8 cellular contexts compared by ENCODE assay signal in the genomic region with DNA sequence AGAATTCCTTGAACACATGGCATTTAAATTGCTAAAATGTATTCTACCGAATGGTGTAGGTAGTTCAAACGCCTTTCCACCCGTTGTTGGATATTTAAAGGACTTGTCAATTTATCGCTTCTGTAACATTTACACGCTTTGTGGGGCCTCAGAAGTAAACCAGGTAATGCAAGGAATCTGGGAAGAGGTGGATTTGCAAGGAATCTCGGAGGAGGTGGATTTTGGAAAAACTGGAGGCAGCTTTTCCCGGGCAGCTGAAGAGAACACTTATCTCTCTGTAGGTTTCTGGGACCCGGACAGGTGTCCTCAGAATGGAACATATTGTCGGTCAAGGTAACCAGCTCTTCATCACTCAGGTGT. TPM values are rescaled to one million over a fixed set of nuclear protein-coding genes. Genes with fewer than 3 reads are reported as not detected.
DNase-seq lines count a peak whose midpoint lies in the region; ATAC-seq and TF ChIP-seq lines count a peak whose summit lies in the region.

No MANE protein-coding gene starts in this region.

- peaks cover 26% of the 10 kb centered on the region; the same call in 1 of the 2 replicates for H4K20me1 ChIP-seq in DND-41 (ENCODE audit: insufficient read depth, low read length)

- no peak for TF ChIP-seq POLR2A in esophagus muscularis mucosa (IDR thresholded peaks at IDR 0.05; ENCODE audit: low read depth)

- peaks cover 41% of the 10 kb centered on the region for H3K79me2 ChIP-seq in DND-41 (ENCODE audit: insufficient read depth, low read length)

- H3K4me1 ChIP-seq in DND-41 (ENCODE audit: insufficient read depth, low read length) (peaks cover 41% of the 10 kb centered on the region), RWPE2 (ENCODE audit: insufficient read depth, poor library complexity, severe bottlenecking) (peaks cover 30% of the 10 kb centered on the region), esophagus muscularis mucosa (peaks cover 12 to 40% (median 30%) of the 10 kb centered on the region in 4 donors), psoas muscle (peaks cover 27% of the 10 kb centered on the region), aorta (ENCODE audit: control insufficient read depth in 1 of 2, insufficient read depth in 2 of 2, low read length in 2 of 2) (no peaks in the 10 kb centered on the region)

- no peaks in the 10 kb centered on the region for H3K27me3 ChIP-seq in DND-41 (ENCODE audit: insufficient read depth, low read length, poor library complexity)
- H3K27me3 ChIP-seq in RWPE2 (ENCODE audit: insufficient read depth, poor library complexity, severe bottlenecking): no peaks in the 10 kb centered on the region
- H3K27me3 ChIP-seq in esophagus muscularis mucosa: no peaks in the 10 kb centered on the region
- H3K27me3 ChIP-seq in psoas muscle (ENCODE audit: insufficient read depth in 3 of 3, low read length in 2 of 3): no peaks in the 10 kb centered on the region
- H3K27me3 ChIP-seq in aorta (ENCODE audit: control insufficient read depth in 1 of 2, insufficient read depth in 2 of 2, low read length in 1 of 2): no peaks in the 10 kb centered on the region

- H2AFZ ChIP-seq in DND-41 (ENCODE audit: low read depth, low read length): peak overlapping the region; percentile 23; the same call in 1 of the 2 replicates

- H3K4me2 ChIP-seq in DND-41 (ENCODE audit: insufficient read depth, low read length): peak overlapping the region; percentile 70

- no peak for ATAC-seq in DND-41 (ENCODE audit: insufficient read depth, low read depth)
- no peak for ATAC-seq in RWPE2 (ENCODE audit: low read depth)
- ATAC-seq in psoas muscle: no peak
- ATAC-seq in aorta (ENCODE audit: low FRiP score): no peak

- H3K4me3 ChIP-seq in DND-41 (ENCODE audit: low read depth in 1 of 2, low read length in 2 of 2): peak overlapping the region in 1 of 2 experiments; percentile 92; a peak in 2 of 4 replicates
- peak overlapping the region; percentile 98 for H3K4me3 ChIP-seq in RWPE2 (ENCODE audit: severe bottlenecking)
- peak overlapping the region; percentile 83 to 98 (median 90) for H3K4me3 ChIP-seq in esophagus muscularis mucosa
- H3K4me3 ChIP-seq in psoas muscle: peak overlapping the region; percentile 95
- peak overlapping the region in 1 of 2 donors; percentile 18 for H3K4me3 ChIP-seq in aorta (ENCODE audit: low read length in 2 of 2)

- H3K36me3 ChIP-seq in DND-41 (ENCODE audit: insufficient read depth, low read length) (no peaks in the 10 kb centered on the region), RWPE2 (ENCODE audit: low read depth) (peaks cover 3% of the 10 kb centered on the region), esophagus muscularis mucosa (no peaks in the 10 kb centered on the region), psoas muscle (ENCODE audit: insufficient read depth in 1 of 2, low read depth in 1 of 2) (no peaks in the 10 kb centered on the region), aorta (ENCODE audit: control insufficient read depth in 1 of 2, insufficient read depth in 2 of 2, low read length in 1 of 2) (no peaks in the 10 kb centered on the region)

- H3K27ac ChIP-seq in DND-41 (ENCODE audit: low read length): no peak overlapping the region
- H3K27ac ChIP-seq in RWPE2 (ENCODE audit: poor library complexity, severe bottlenecking): peak overlapping the region; percentile 49
- H3K27ac ChIP-seq in esophagus muscularis mucosa (replicated peaks in 1 of 4): peak overlapping the region; percentile 96 to 99 (median 97)
- peak overlapping the region; percentile 97 for H3K27ac ChIP-seq in psoas muscle
- peak overlapping the region in 1 of 2 donors; percentile 16 for H3K27ac ChIP-seq in aorta (ENCODE audit: low read depth in 1 of 2, low read length in 2 of 2)

- no peak for TF ChIP-seq EP300 in esophagus muscularis mucosa (IDR thresholded peaks at IDR 0.05)

- 73% methylated on average over 9 of the region's 9 CpGs for WGBS in esophagus muscularis mucosa
- 48 to 58% (median 55%) methylated on average over 9 of the region's 9 CpGs for WGBS in psoas muscle, 3 donors
- 51 to 55% methylated on average over 9 of the region's 9 CpGs for WGBS in aorta, 2 donors

- DNase-seq in DND-41: no peak
- no peak for DNase-seq in RWPE2 (ENCODE audit: low spot score)
- DNase-seq in esophagus muscularis mucosa (ENCODE audit: extremely low spot score): no peak
- no peak for DNase-seq in psoas muscle
- no peak for DNase-seq in DMS 273 treated with DMSO at 0.1 percent for 48 hours (lab: John Stamatoyannopoulos, UW)
- no peak for DNase-seq in HPDE6-E6E7 (ENCODE audit: extremely low spot score)
- no peak for DNase-seq in aorta
- no peak for DNase-seq in NCI-H1694 treated with DMSO at 0.1 percent for 48 hours (lab: John Stamatoyannopoulos, UW)

- peak overlapping the region; percentile 84; the same call in 1 of the 2 replicates for H3K9ac ChIP-seq in DND-41 (ENCODE audit: low read depth, low read length)

- TF ChIP-seq CTCF in DND-41 (IDR thresholded peaks at IDR 0.05; ENCODE audit: borderline replicate concordance, extremely low read depth, low read length, poor library complexity, severe bottlenecking) (no peak), RWPE2 (IDR thresholded peaks at IDR 0.05; ENCODE audit: poor library complexity, severe bottlenecking) (no peak), esophagus muscularis mucosa (IDR thresholded peaks at IDR 0.05) (no peak), psoas muscle (IDR thresholded peaks at IDR 0.05) (no peak)

- intact Hi-C loops in esophagus muscularis mucosa (cut with DNase I): no loop called here
- intact Hi-C loops in psoas muscle (cut with DNase I): no loop called here
- intact Hi-C loops in aorta (cut with DNase I): no loop called here

- H3K9me3 ChIP-seq in DND-41 (ENCODE audit: insufficient read depth, low read length, severe bottlenecking) (no peaks in the 10 kb centered on the region), RWPE2 (ENCODE audit: severe bottlenecking) (no peaks in the 10 kb centered on the region), esophagus muscularis mucosa (no peaks in the 10 kb centered on the region), psoas muscle (no peaks in the 10 kb centered on the region), aorta (ENCODE audit: control insufficient read depth, low read length) (no peaks in the 10 kb centered on the region)

RNA-seq across cellular contexts. Expression of gene MAPK8, which starts 0.6 kb away (rescaled TPM):
- total RNA-seq in esophagus muscularis mucosa: 10 to 100 TPM; 26.8 to 50.0 (median 33.1) TPM
- total RNA-seq in psoas muscle: 10 to 100 TPM; 24.3 to 32.3 (median 27.7) TPM
- 10 to 100 TPM; 10.8 to 22.7 (median 19.0) TPM for polyA plus RNA-seq in psoas muscle
- 10 to 100 TPM; 33.3 to 38.9 TPM for total RNA-seq in aorta
- 10 to 100 TPM in 1 of 2 donors, 1 to 10 TPM in 1; 7.8 to 20.0 TPM for polyA plus RNA-seq in aorta

RNA-seq across cellular contexts. Expression of gene FRMPD2, which starts 31.4 kb away (rescaled TPM):
- total RNA-seq in esophagus muscularis mucosa (not detected), psoas muscle (not detected), aorta (not detected)
- polyA plus RNA-seq in psoas muscle (under 1 TPM in 1 of 3 donors, not detected in 2; 0.04 TPM), aorta (not detected)
